Comparison of ENCODE assay signal across 8 cellular contexts in genomic region chr2:20052872-20053281, GRCh38. TPM values are rescaled to one million over a fixed set of nuclear protein-coding genes. Genes with fewer than 3 reads are reported as not detected.
A peak's percentile ranks its signal among the peaks of the same experiment; 100 is the strongest.
DNase-seq lines count a peak whose midpoint lies in the region; ATAC-seq and TF ChIP-seq lines count a peak whose summit lies in the region.

No MANE protein-coding gene starts in this region.

- no peak for TF ChIP-seq CTCF in lower lobe of right lung (IDR thresholded peaks at IDR 0.05)

- intact Hi-C loops in lower lobe of right lung (cut with DNase I): no loop called here

- DNase-seq in NCI-H2196 (lab: John Stamatoyannopoulos, UW; ENCODE audit: unreplicated experiment) (peak; percentile 45), NCI-H2196 treated with DMSO at 0.1 percent for 48 hours (lab: John Stamatoyannopoulos, UW; ENCODE audit: unreplicated experiment) (no peak), NCI-H510A (lab: John Stamatoyannopoulos, UW) (peak; percentile 52), cerebellum (ENCODE audit: low spot score) (peak; percentile 58), lower lobe of right lung (peak; percentile 86)

- no peaks in the 10 kb centered on the region for H3K27me3 ChIP-seq in lower lobe of right lung (ENCODE audit: low read depth)

- peak overlapping the region; percentile 72 for H3K4me3 ChIP-seq in lower lobe of right lung

- H3K9me3 ChIP-seq in lower lobe of right lung: no peaks in the 10 kb centered on the region

- peak overlapping the region; percentile 99 for H3K27ac ChIP-seq in lower lobe of right lung

- peak; percentile 46 to 61 for ATAC-seq in lower lobe of right lung
- ATAC-seq in HG03196 (IDR thresholded peaks at IDR 0.05; ENCODE audit: unreplicated experiment): no peak
- no peak for ATAC-seq in HG03460 (IDR thresholded peaks at IDR 0.05; ENCODE audit: unreplicated experiment)
- no peak for ATAC-seq in GM21447 (IDR thresholded peaks at IDR 0.05; ENCODE audit: unreplicated experiment)

- peaks cover 35% of the 10 kb centered on the region for H3K4me1 ChIP-seq in lower lobe of right lung

- H3K36me3 ChIP-seq in lower lobe of right lung: no peaks in the 10 kb centered on the region

RNA-seq across cellular contexts. Expression of gene LAPTM4A, which starts 1.4 kb away (rescaled TPM):
- total RNA-seq in cerebellum (71.8 TPM), lower lobe of right lung (223 TPM)

RNA-seq across cellular contexts. Expression of gene MATN3, which starts 40.4 kb away (rescaled TPM):
- total RNA-seq in cerebellum (3.1 TPM), lower lobe of right lung (8.1 TPM)

Comparison
In these comparisons a context has a peak if more than half of its experiments do, and no peak if none do; other contexts are left out.
1. ATAC-seq: peak in lower lobe of right lung (2 of 2); none in HG03196 (single experiment), HG03460 (single experiment) and GM21447 (single experiment).